26 cellular contexts compared by ENCODE assay signal in genomic region chr9:125523681-125524080, GRCh38.
A peak's percentile ranks its signal among the peaks of the same experiment; 100 is the strongest.
DNase-seq lines count a peak whose midpoint lies in the region; ATAC-seq and TF ChIP-seq lines count a peak whose summit lies in the region.
"Had no signal": no experiment of that assay in that cellular context is flagged by ENCODE, and none has a peak within 500 bp of the region (broad histone marks: within the 10 kb centered on the region; RNA-seq: fewer than 3 reads in every experiment).

No MANE protein-coding gene starts in this region.

- DNase-seq in stimulated activated naive CD8-positive, alpha-beta T cell treated with anti-CD3 and anti-CD28 coated beads, Interleukin-15, Interleukin-2, amounts not matched to agents 100 U/mL and 50 U/mL, for 24 hours, result no peak
- no peak for DNase-seq in RWPE2 (ENCODE audit: low spot score)
- DNase-seq in glutamatergic neuron, result no peak
- DNase-seq in dermis blood vessel endothelial cell, result no peak
- no peak for DNase-seq in esophagus muscularis mucosa (ENCODE audit: extremely low spot score)
- no peak for DNase-seq in RKO (ENCODE audit: low spot score)
- DNase-seq: activated CD4-positive, alpha-beta T cell treated with anti-CD3 and anti-CD28 coated beads, Interleukin-2, amount 10 ng/mL, durations not matched to agents 24 days and 14 days; activated naive CD4-positive, alpha-beta T cell treated with anti-CD3 and anti-CD28 coated beads for 36 hours; activated T-cell treated with anti-CD3 and anti-CD28 coated beads, Interleukin-2, amount 50 U/mL, for 48 hours; Calu3; HCEC 1CT; NCI-H1417 treated with DMSO at 0.1 percent for 48 hours; NCI-H345; NCI-H82; occipital lobe; tibial artery had no signal

- H3K27me3 ChIP-seq in RWPE2 (ENCODE audit: insufficient read depth, poor library complexity, severe bottlenecking) (no peaks in the 10 kb centered on the region), esophagus muscularis mucosa (no peaks in the 10 kb centered on the region)
- H3K27me3 ChIP-seq: ascending aorta; BLaER1 treated with 17β-estradiol and CSF1 and Interleukin-3, amounts not matched to agents 10 nM and 100 nM; cardiac muscle cell; tibial artery had no signal

- H3K27me3 Mint-ChIP-seq in stimulated activated naive CD8-positive, alpha-beta T cell treated with anti-CD3 and anti-CD28 coated beads, Interleukin-15, Interleukin-2, amounts not matched to agents 100 ng/mL and 50 ng/mL, for 24 hours, result no peaks in the 10 kb centered on the region
- no peaks in the 10 kb centered on the region for H3K27me3 Mint-ChIP-seq in glutamatergic neuron (ENCODE audit: unreplicated experiment)
- H3K27me3 Mint-ChIP-seq: activated CD4-positive, alpha-beta T cell treated with anti-CD3 and anti-CD28 coated beads, Interleukin-2, amount 10 ng/mL, durations not matched to agents 24 days and 14 days had no signal

- H3K36me3 ChIP-seq in RWPE2 (ENCODE audit: low read depth) (no peaks in the 10 kb centered on the region; the same call in 1 of the 2 replicates), esophagus muscularis mucosa (peaks cover 0 to 5% (median 0%) of the 10 kb centered on the region in 4 donors)
- H3K36me3 ChIP-seq: ascending aorta, cardiac muscle cell, tibial artery had no signal

- H3K4me3 Mint-ChIP-seq in stimulated activated naive CD8-positive, alpha-beta T cell treated with anti-CD3 and anti-CD28 coated beads, Interleukin-15, Interleukin-2, amounts not matched to agents 100 ng/mL and 50 ng/mL, for 24 hours, result no peak overlapping the region
- no peak overlapping the region for H3K4me3 Mint-ChIP-seq in glutamatergic neuron (ENCODE audit: unreplicated experiment)
- H3K4me3 Mint-ChIP-seq: activated naive CD4-positive, alpha-beta T cell treated with anti-CD3 and anti-CD28 coated beads for 36 hours had no signal

- no peak for ATAC-seq in stimulated activated naive CD8-positive, alpha-beta T cell treated with anti-CD3 and anti-CD28 coated beads, Interleukin-15, Interleukin-2, amounts not matched to agents 100 U/mL and 50 U/mL, for 24 hours
- no peak for ATAC-seq in RWPE2 (ENCODE audit: low read depth)
- ATAC-seq: left lobe of liver had no signal

- TF ChIP-seq EP300 in esophagus muscularis mucosa (IDR thresholded peaks at IDR 0.05), result no peak

- H3K9me3 ChIP-seq in RWPE2 (ENCODE audit: severe bottlenecking) (no peaks in the 10 kb centered on the region), esophagus muscularis mucosa (no peaks in the 10 kb centered on the region)
- H3K9me3 ChIP-seq: ascending aorta; BLaER1 treated with 17β-estradiol and CSF1 and Interleukin-3, amounts not matched to agents 10 nM and 100 nM; tibial artery had no signal

- peak overlapping the region; percentile 99 for H3K27ac ChIP-seq in RWPE2 (ENCODE audit: poor library complexity, severe bottlenecking)
- no peak overlapping the region for H3K27ac ChIP-seq in esophagus muscularis mucosa (replicated peaks in 1 of 4)
- H3K27ac ChIP-seq: ascending aorta; BLaER1 treated with 17β-estradiol and CSF1 and Interleukin-3, amounts not matched to agents 10 nM and 100 nM; RWPE1; SK-N-MC; tibial artery; VCaP had no signal

- H3K4me3 ChIP-seq in RWPE2 (ENCODE audit: severe bottlenecking) (no peak overlapping the region), esophagus muscularis mucosa (no peak overlapping the region)
- H3K4me3 ChIP-seq: ascending aorta; BLaER1 treated with 17β-estradiol and CSF1 and Interleukin-3, amounts not matched to agents 10 nM and 100 nM; cardiac muscle cell; SK-N-MC; skin epidermis; tibial artery had no signal

- peaks cover 42% of the 10 kb centered on the region for H3K36me3 Mint-ChIP-seq in stimulated activated naive CD8-positive, alpha-beta T cell treated with anti-CD3 and anti-CD28 coated beads, Interleukin-15, Interleukin-2, amounts not matched to agents 100 ng/mL and 50 ng/mL, for 24 hours (ENCODE audit: low read depth)
- H3K36me3 Mint-ChIP-seq in glutamatergic neuron (ENCODE audit: unreplicated experiment), result peaks cover 5% of the 10 kb centered on the region

- TF ChIP-seq CTCF in RWPE2 (IDR thresholded peaks at IDR 0.05; ENCODE audit: poor library complexity, severe bottlenecking) (no peak), glutamatergic neuron (IDR thresholded peaks at IDR 0.05; ENCODE audit: partially characterized antibody, unreplicated experiment) (no peak), esophagus muscularis mucosa (IDR thresholded peaks at IDR 0.05) (no peak)

- H3K4me1 ChIP-seq in RWPE2 (ENCODE audit: insufficient read depth, poor library complexity, severe bottlenecking) (peaks cover 22% of the 10 kb centered on the region), esophagus muscularis mucosa (peaks cover 4 to 34% (median 25%) of the 10 kb centered on the region in 4 donors)
- H3K4me1 ChIP-seq: ascending aorta, tibial artery had no signal

- H3K27ac Mint-ChIP-seq in stimulated activated naive CD8-positive, alpha-beta T cell treated with anti-CD3 and anti-CD28 coated beads, Interleukin-15, Interleukin-2, amounts not matched to agents 100 ng/mL and 50 ng/mL, for 24 hours, result peak overlapping the region; percentile 21
- H3K27ac Mint-ChIP-seq in glutamatergic neuron (ENCODE audit: unreplicated experiment), result peak overlapping the region; percentile 16
- H3K27ac Mint-ChIP-seq: activated CD4-positive, alpha-beta T cell treated with anti-CD3 and anti-CD28 coated beads, Interleukin-2, amount 10 ng/mL, durations not matched to agents 24 days and 14 days had no signal

- 100% methylated on average over 3 of the region's 3 CpGs for whole genome bisulfite sequencing in esophagus muscularis mucosa

- H3K4me1 Mint-ChIP-seq in stimulated activated naive CD8-positive, alpha-beta T cell treated with anti-CD3 and anti-CD28 coated beads, Interleukin-15, Interleukin-2, amounts not matched to agents 100 ng/mL and 50 ng/mL, for 24 hours (ENCODE audit: low read depth), result peaks cover 68% of the 10 kb centered on the region
- peaks cover 10% of the 10 kb centered on the region for H3K4me1 Mint-ChIP-seq in glutamatergic neuron (ENCODE audit: low read depth, unreplicated experiment)

- H3K9me3 Mint-ChIP-seq in stimulated activated naive CD8-positive, alpha-beta T cell treated with anti-CD3 and anti-CD28 coated beads, Interleukin-15, Interleukin-2, amounts not matched to agents 100 ng/mL and 50 ng/mL, for 24 hours, result no peaks in the 10 kb centered on the region
- peaks cover 2% of the 10 kb centered on the region for H3K9me3 Mint-ChIP-seq in glutamatergic neuron (ENCODE audit: unreplicated experiment)
- H3K9me3 Mint-ChIP-seq: activated naive CD4-positive, alpha-beta T cell treated with anti-CD3 and anti-CD28 coated beads for 36 hours; T-helper 1 cell treated with Interleukin-12 subunit alpha and Interleukin-12 subunit beta and Interleukin-4 antibody, amounts not matched to agents 30 μg/mL and 1 μg/mL, for 36 hours had no signal

- TF ChIP-seq POLR2A in esophagus muscularis mucosa (IDR thresholded peaks at IDR 0.05; ENCODE audit: low read depth), result no peak

- intact Hi-C loops in esophagus muscularis mucosa (cut with DNase I), result no loop called here
